In genomic region chr2:123073956-123074355, GRCh38 we compare ENCODE assay signal across 24 cellular contexts.
DNase-seq lines count a peak whose midpoint lies in the region; ATAC-seq, FAIRE-seq and TF ChIP-seq lines count a peak whose summit lies in the region.
"Had no signal": no experiment of that assay in that cellular context is flagged by ENCODE, and none has a peak within 500 bp of the region (broad histone marks: within the 10 kb centered on the region; RNA-seq: fewer than 3 reads in every experiment).

No MANE protein-coding gene starts in this region.

- TF ChIP-seq POLR2A in NB4 (IDR thresholded peaks at IDR 0.05; ENCODE audit: extremely low read depth, insufficient read length) (no peak), GM12878 (IDR thresholded peaks at IDR 0.05; ENCODE audit: low read depth, low read length) (no peak)

- no peaks in the 10 kb centered on the region for H3F3A ChIP-seq in neural progenitor cell (ENCODE audit: low read depth)

- H3K4me1 Mint-ChIP-seq in neural progenitor cell, result peaks cover 2% of the 10 kb centered on the region
- H3K4me1 Mint-ChIP-seq: CD4-positive, alpha-beta memory T cell had no signal

- CTCF ChIA-PET in GM12878 (lab: Yijun Ruan, JAX), result no interaction called here

- no peak for TF ChIP-seq EP300 in GM12878 (IDR thresholded peaks at IDR 0.05; ENCODE audit: borderline replicate concordance in 1 of 2, control insufficient read depth in 1 of 2, low read depth in 2 of 2, low read length in 2 of 2)

- no peak overlapping the region for H3K9ac ChIP-seq in GM12878 (ENCODE audit: control insufficient read depth, insufficient read depth, low read length)
- H3K9ac ChIP-seq in neural progenitor cell, result no peak overlapping the region
- H3K9ac ChIP-seq: GM23248 had no signal

- ATAC-seq in GM12878 (0 out of 3 replicates have a peak, but pooled peaks have one; percentile 20), HG03045 (IDR thresholded peaks at IDR 0.05; ENCODE audit: unreplicated experiment) (no peak), HG02973 (IDR thresholded peaks at IDR 0.05; ENCODE audit: unreplicated experiment) (no peak), mucosa of descending colon (no peak)
- ATAC-seq: HCT116 had no signal

- no peak for TF ChIP-seq RAD21 in GM12878 (IDR thresholded peaks at IDR 0.05; ENCODE audit: insufficient read depth, low read depth, low read length)

- no peaks in the 10 kb centered on the region for H3K4me1 ChIP-seq in GM12878 (ENCODE audit: control insufficient read depth, insufficient read depth, low read length)
- no peaks in the 10 kb centered on the region for H3K4me1 ChIP-seq in neural progenitor cell
- H3K4me1 ChIP-seq in mucosa of descending colon (ENCODE audit: low read depth), result no peaks in the 10 kb centered on the region
- H3K4me1 ChIP-seq: Peyer's patch had no signal

- H3K27me3 Mint-ChIP-seq in neural progenitor cell (ENCODE audit: insufficient read depth, low read depth), result peaks cover 2% of the 10 kb centered on the region
- H3K27me3 Mint-ChIP-seq: CD4-positive, alpha-beta memory T cell had no signal

- no peak overlapping the region for H2AFZ ChIP-seq in GM12878 (ENCODE audit: control insufficient read depth, low read depth, low read length)
- H2AFZ ChIP-seq in neural progenitor cell (replicated peaks), result peak overlapping the region; percentile 8
- H2AFZ ChIP-seq: GM23248 had no signal

- H3K36me3 ChIP-seq in GM12878 (ENCODE audit: control insufficient read depth in 2 of 2, insufficient read depth in 2 of 2, low read length in 1 of 2), result no peaks in the 10 kb centered on the region
- no peaks in the 10 kb centered on the region for H3K36me3 ChIP-seq in neural progenitor cell
- H3K36me3 ChIP-seq in mucosa of descending colon (ENCODE audit: low read depth), result no peaks in the 10 kb centered on the region
- H3K36me3 ChIP-seq: Peyer's patch had no signal

- H3K27ac Mint-ChIP-seq in neural progenitor cell, result no peak overlapping the region
- H3K27ac Mint-ChIP-seq: CD4-positive, alpha-beta memory T cell had no signal

- H3K79me2 ChIP-seq in GM12878 (ENCODE audit: control insufficient read depth, insufficient read depth, low read length) (no peaks in the 10 kb centered on the region), neural progenitor cell (ENCODE audit: low read depth) (no peaks in the 10 kb centered on the region)

- H3K27ac ChIP-seq in GM12878 (ENCODE audit: control insufficient read depth, insufficient read depth), result no peak overlapping the region
- no peak overlapping the region for H3K27ac ChIP-seq in neural progenitor cell
- H3K27ac ChIP-seq: GM23248, Peyer's patch had no signal

- no TSS peak for BruUV-seq in GM12878 (replicated peaks; lab: Mats Ljungman, UMichigan)

- TF ChIP-seq CTCF in NB4 (IDR thresholded peaks at IDR 0.05; ENCODE audit: low read depth, low read length) (no peak), GM12878 (IDR thresholded peaks at IDR 0.05 in 2 of 3, conservative IDR thresholded peaks at IDR 0.05 in 1 of 3; ENCODE audit: control insufficient read depth in 2 of 3, extremely low read depth in 1 of 3, insufficient read depth in 1 of 3, low read depth in 3 of 3, low read length in 3 of 3) (no peak), neural progenitor cell (IDR thresholded peaks at IDR 0.05) (no peak), mucosa of descending colon (IDR thresholded peaks at IDR 0.05) (no peak)

- H3K9me3 ChIP-seq in GM12878 (replicated peaks; ENCODE audit: control insufficient read depth, insufficient read depth, low read length) (no peaks in the 10 kb centered on the region), neural progenitor cell (ENCODE audit: low read depth) (no peaks in the 10 kb centered on the region), mucosa of descending colon (no peaks in the 10 kb centered on the region)
- H3K9me3 ChIP-seq: Peyer's patch had no signal

- no peak for FAIRE-seq in GM12878 (lab: Jason Lieb, UNC)
- FAIRE-seq: G401.6, GM12891 had no signal

- DNase-seq in Daoy (ENCODE audit: low read depth) (peak; percentile 11), NB4 (ENCODE audit: low read depth) (peak; percentile 34), GM12878 (ENCODE audit: low read depth, low spot score) (no peak), neural progenitor cell (ENCODE audit: low spot score) (no peak), NCI-H2081 treated with DMSO at 0.1 percent for 48 hours (lab: John Stamatoyannopoulos, UW) (no peak), mucosa of descending colon (no peak)
- DNase-seq: ACHN; Calu3; CD4-positive, alpha-beta memory T cell; DMS79; GM23248; KG1; NCI-H1092; NCI-H146; NCI-H2081; NCI-H510A; NCI-H774; Peyer's patch; SHP77 treated with DMSO at 0.1 percent for 48 hours had no signal

- no peak overlapping the region for H3K4me2 ChIP-seq in GM12878 (ENCODE audit: control insufficient read depth, insufficient read depth)
- H3K4me2 ChIP-seq in neural progenitor cell, result no peak overlapping the region

- no peak overlapping the region for H3K4me3 Mint-ChIP-seq in neural progenitor cell
- H3K4me3 Mint-ChIP-seq: CD4-positive, alpha-beta memory T cell had no signal

- H3K27me3 ChIP-seq in GM12878 (replicated peaks in 1 of 2; ENCODE audit: control insufficient read depth in 2 of 2, insufficient read depth in 2 of 2, low read length in 1 of 2) (no peaks in the 10 kb centered on the region), neural progenitor cell (no peaks in the 10 kb centered on the region)
- H3K27me3 ChIP-seq: Peyer's patch had no signal

- SMC1A ChIA-PET in GM12878 (lab: Charles Lee; ENCODE audit: uncharacterized antibody, unreplicated experiment), result interaction anchor here (0.9 to 2.7 kb wide), 5 partner anchors 13 to 27 kb away, joined by 3 to 8 read pairs (median 4); no protein-coding TSS in a partner anchor

- intact Hi-C loops in GM12878 (cut with micrococcal nuclease; ENCODE audit: unreplicated experiment), result no loop called here
- intact Hi-C loops in mucosa of descending colon (cut with DNase I, micrococcal nuclease), result no loop called here

- POLR2A ChIA-PET in GM12878 (lab: Charles Lee), result no interaction called here

- no peak overlapping the region for H3K4me3 ChIP-seq in NB4 (ENCODE audit: low read depth, low read length)
- no peak overlapping the region for H3K4me3 ChIP-seq in GM12878
- H3K4me3 ChIP-seq in neural progenitor cell, result no peak overlapping the region
- no peak overlapping the region for H3K4me3 ChIP-seq in mucosa of descending colon
- H3K4me3 ChIP-seq: GM23248, Peyer's patch had no signal

- in situ Hi-C loops in GM12878 (cut with MboI), result no loop called here

- peaks cover 2% of the 10 kb centered on the region for H3K9me3 Mint-ChIP-seq in neural progenitor cell

- no peaks in the 10 kb centered on the region for H4K20me1 ChIP-seq in GM12878 (ENCODE audit: control insufficient read depth, insufficient read depth)
- no peaks in the 10 kb centered on the region for H4K20me1 ChIP-seq in neural progenitor cell (ENCODE audit: low read depth)

- H3K36me3 Mint-ChIP-seq in neural progenitor cell, result peaks cover 1% of the 10 kb centered on the region
- H3K36me3 Mint-ChIP-seq: CD4-positive, alpha-beta memory T cell had no signal

- RAD21 ChIA-PET in GM12878 (lab: Charles Lee; ENCODE audit: unreplicated experiment), result no interaction called here

TF ChIP-seq in GM12878, 131 proteins besides CTCF, POLR2A, EP300 and RAD21:
- TF ChIP-seq NR2C2 (IDR thresholded peaks at IDR 0.05; ENCODE audit: borderline replicate concordance, control insufficient read depth, insufficient read length, low read depth) (no peak), ATF2 (IDR thresholded peaks at IDR 0.05; ENCODE audit: low read length) (no peak), CBX5 (IDR thresholded peaks at IDR 0.05; ENCODE audit: low read depth) (no peak), PBX3 (IDR thresholded peaks at IDR 0.05; ENCODE audit: insufficient replicate concordance, low read depth, low read length) (no peak), PAX8 (IDR thresholded peaks at IDR 0.05) (no peak), IRF3 (IDR thresholded peaks at IDR 0.05) (no peak), LARP7 (IDR thresholded peaks at IDR 0.05) (no peak)

Comparison
In these comparisons a context has a peak if more than half of its experiments do, and no peak if none do; other contexts are left out.
1. DNase-seq: peak in Daoy (single experiment) and NB4 (single experiment); none in GM12878 (single experiment), neural progenitor cell (single experiment), NCI-H2081 treated with DMSO at 0.1 percent for 48 hours (single experiment) and mucosa of descending colon (0 of 3).